1 cellular context compared by ENCODE assay signal in the genomic region with DNA sequence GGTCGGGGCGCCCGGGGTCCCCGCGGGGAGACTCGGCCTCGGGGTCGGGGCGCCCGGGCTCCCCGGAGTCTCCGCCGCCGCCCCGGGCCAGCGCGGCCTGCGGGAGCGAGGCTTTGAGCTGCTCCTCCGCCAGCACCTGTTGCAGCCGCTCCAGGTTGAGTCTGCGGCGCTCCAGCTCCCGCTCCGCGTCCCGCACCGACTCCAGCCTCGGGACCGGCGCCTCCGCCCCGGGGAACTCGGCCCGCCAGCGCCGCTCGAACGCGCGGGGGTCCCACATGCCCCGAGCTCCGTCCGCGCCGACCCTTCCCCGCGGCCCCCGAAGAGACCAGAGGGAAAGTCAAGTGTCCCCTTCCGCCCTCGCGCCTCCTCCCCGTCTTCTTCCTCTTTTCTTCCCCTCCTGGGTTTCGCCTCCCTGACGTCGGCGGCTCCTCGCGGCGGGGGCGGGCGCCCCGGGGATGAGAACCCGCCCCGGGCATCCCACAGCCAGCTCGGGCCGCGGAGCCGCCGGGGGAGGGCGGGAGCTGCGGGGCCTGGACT.
TF ChIP-seq lines count a peak whose summit lies in the region.

No MANE protein-coding gene starts in this region.

TF ChIP-seq in IMR-90, 13 proteins besides CTCF, POLR2A, EP300 and RAD21 (continued from another document):
- TF ChIP-seq FOS (IDR thresholded peaks at IDR 0.05; ENCODE audit: low read depth, low read length), result no peak
TF ChIP-seq in IMR-90: peak in this region for 0.
